Comparison of ENCODE assay signal across 22 cellular contexts in the genomic region with DNA sequence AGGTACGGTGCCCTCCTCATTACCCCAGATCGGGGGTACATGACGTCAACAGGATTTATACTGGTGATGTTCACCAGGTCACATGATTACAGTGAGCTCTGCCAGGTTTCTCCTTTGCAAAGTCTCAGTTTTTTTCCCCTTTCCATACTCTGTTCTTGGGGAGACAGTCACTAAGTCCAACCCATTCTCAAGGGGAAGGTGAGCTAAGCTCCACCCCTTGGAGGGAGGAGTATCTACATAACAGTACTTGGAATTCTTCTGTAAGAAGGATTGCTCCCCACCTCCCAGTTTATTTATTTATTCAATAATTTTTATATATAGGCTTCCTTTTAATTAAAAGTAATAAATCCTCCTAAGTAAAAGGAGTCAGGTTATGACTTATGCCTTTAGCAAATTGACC.
"Had no signal": no experiment of that assay in that cellular context is flagged by ENCODE, and none has a peak within 500 bp of the region (broad histone marks: within the 10 kb centered on the region; RNA-seq: fewer than 3 reads in every experiment).

No MANE protein-coding gene starts in this region.

- DNase-seq: activated B cell treated with CpG ODN at 0.5 μM for 24 hours; activated CD4-positive, alpha-beta T cell treated with anti-CD3 and anti-CD28 coated beads for 1 hour; activated CD4-positive, alpha-beta T cell treated with anti-CD3 and anti-CD28 coated beads, Interleukin-2, amount 10 ng/mL, durations not matched to agents 24 days and 14 days; activated CD4-positive, alpha-beta T cell treated with anti-CD3 and anti-CD28 coated beads, Interleukin-2, amount 50 U/mL, for 48 hours; activated effector memory CD4-positive, alpha-beta T cell treated with anti-CD3 and anti-CD28 coated beads, Interleukin-2, amount 50 U/mL, for 16 hours; activated naive CD4-positive, alpha-beta T cell treated with Interleukin-2 at 50 U/mL for 16 hours; activated naive CD8-positive, alpha-beta T cell treated with anti-CD3 and anti-CD28 coated beads, Interleukin-2, amount 50 U/mL, for 24 hours; activated T-cell treated with anti-CD3 and anti-CD28 coated beads, Interleukin-2, amount 50 U/mL, for 4 hours; brain microvascular endothelial cell; MG63; MV-4-11; NCI-H1092 treated with DMSO at 0.1 percent for 48 hours; NCI-H1417 treated with DMSO at 0.1 percent for 48 hours; NCI-H1694 treated with DMSO at 0.1 percent for 48 hours; NCI-H2081; NCI-H510A treated with DMSO at 0.1 percent for 48 hours; NCI-H69; SIG-M5; T-helper 17 cell; T-helper 9 cell had no signal

- ATAC-seq: activated naive CD4-positive, alpha-beta T cell treated with anti-CD3 and anti-CD28 coated beads, Interleukin-2, amount 50 U/mL, for 72 hours; activated naive CD8-positive, alpha-beta T cell treated with anti-CD3 and anti-CD28 coated beads, Interleukin-2, amount 50 U/mL, for 24 hours; activated T-cell treated with anti-CD3 and anti-CD28 coated beads, Interleukin-2, amount 50 U/mL, for 4 hours; T-helper 17 cell had no signal

- H3K9me3 ChIP-seq: MG63 had no signal

- H3K36me3 ChIP-seq: brain microvascular endothelial cell, cardiac muscle cell, MG63 had no signal

- H3K27ac ChIP-seq: brain microvascular endothelial cell, cardiac muscle cell had no signal

- H3K27me3 ChIP-seq: brain microvascular endothelial cell, cardiac muscle cell, MG63 had no signal

- H3K4me3 ChIP-seq: cardiac muscle cell, MG63 had no signal
